ENCODE assay signal across 1 cellular context in the genomic region with DNA sequence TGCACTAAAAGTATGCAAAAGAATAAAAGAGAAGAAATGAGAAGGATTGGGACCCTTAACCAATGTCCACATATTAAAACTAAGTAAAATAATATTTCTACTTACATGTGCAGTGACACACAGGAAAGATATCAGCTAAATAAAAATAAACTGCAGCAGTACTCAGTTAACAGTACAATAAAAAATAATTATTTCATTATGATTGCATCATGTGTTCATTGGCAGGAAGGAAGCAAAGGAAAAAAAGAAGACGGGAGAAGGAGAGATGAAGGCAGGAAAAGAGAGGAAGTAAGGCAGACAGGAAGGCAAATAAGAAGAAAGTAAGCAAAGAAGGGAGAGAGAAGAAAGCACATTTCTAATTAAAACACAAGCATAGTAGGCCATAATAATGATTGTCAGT.
TF ChIP-seq lines count a peak whose summit lies in the region.

No MANE protein-coding gene starts in this region.

TF ChIP-seq in GM23338, 12 proteins besides CTCF, POLR2A, EP300 and RAD21 (continued from another document):
- TF ChIP-seq, protein P1, sequence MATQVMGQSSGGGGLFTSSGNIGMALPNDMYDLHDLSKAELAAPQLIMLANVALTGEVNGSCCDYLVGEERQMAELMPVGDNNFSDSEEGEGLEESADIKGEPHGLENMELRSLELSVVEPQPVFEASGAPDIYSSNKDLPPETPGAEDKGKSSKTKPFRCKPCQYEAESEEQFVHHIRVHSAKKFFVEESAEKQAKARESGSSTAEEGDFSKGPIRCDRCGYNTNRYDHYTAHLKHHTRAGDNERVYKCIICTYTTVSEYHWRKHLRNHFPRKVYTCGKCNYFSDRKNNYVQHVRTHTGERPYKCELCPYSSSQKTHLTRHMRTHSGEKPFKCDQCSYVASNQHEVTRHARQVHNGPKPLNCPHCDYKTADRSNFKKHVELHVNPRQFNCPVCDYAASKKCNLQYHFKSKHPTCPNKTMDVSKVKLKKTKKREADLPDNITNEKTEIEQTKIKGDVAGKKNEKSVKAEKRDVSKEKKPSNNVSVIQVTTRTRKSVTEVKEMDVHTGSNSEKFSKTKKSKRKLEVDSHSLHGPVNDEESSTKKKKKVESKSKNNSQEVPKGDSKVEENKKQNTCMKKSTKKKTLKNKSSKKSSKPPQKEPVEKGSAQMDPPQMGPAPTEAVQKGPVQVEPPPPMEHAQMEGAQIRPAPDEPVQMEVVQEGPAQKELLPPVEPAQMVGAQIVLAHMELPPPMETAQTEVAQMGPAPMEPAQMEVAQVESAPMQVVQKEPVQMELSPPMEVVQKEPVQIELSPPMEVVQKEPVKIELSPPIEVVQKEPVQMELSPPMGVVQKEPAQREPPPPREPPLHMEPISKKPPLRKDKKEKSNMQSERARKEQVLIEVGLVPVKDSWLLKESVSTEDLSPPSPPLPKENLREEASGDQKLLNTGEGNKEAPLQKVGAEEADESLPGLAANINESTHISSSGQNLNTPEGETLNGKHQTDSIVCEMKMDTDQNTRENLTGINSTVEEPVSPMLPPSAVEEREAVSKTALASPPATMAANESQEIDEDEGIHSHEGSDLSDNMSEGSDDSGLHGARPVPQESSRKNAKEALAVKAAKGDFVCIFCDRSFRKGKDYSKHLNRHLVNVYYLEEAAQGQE (IDR thresholded peaks at IDR 0.05; ENCODE audit: unreplicated experiment) = no peak
- TF ChIP-seq JUNB (IDR thresholded peaks at IDR 0.05; ENCODE audit: unreplicated experiment) = no peak
- TF ChIP-seq STAT1 (IDR thresholded peaks at IDR 0.05; ENCODE audit: unreplicated experiment) = no peak
- TF ChIP-seq EZH2phosphoT487 (IDR thresholded peaks at IDR 0.05; ENCODE audit: unreplicated experiment) = no peak
- TF ChIP-seq, protein P2, sequence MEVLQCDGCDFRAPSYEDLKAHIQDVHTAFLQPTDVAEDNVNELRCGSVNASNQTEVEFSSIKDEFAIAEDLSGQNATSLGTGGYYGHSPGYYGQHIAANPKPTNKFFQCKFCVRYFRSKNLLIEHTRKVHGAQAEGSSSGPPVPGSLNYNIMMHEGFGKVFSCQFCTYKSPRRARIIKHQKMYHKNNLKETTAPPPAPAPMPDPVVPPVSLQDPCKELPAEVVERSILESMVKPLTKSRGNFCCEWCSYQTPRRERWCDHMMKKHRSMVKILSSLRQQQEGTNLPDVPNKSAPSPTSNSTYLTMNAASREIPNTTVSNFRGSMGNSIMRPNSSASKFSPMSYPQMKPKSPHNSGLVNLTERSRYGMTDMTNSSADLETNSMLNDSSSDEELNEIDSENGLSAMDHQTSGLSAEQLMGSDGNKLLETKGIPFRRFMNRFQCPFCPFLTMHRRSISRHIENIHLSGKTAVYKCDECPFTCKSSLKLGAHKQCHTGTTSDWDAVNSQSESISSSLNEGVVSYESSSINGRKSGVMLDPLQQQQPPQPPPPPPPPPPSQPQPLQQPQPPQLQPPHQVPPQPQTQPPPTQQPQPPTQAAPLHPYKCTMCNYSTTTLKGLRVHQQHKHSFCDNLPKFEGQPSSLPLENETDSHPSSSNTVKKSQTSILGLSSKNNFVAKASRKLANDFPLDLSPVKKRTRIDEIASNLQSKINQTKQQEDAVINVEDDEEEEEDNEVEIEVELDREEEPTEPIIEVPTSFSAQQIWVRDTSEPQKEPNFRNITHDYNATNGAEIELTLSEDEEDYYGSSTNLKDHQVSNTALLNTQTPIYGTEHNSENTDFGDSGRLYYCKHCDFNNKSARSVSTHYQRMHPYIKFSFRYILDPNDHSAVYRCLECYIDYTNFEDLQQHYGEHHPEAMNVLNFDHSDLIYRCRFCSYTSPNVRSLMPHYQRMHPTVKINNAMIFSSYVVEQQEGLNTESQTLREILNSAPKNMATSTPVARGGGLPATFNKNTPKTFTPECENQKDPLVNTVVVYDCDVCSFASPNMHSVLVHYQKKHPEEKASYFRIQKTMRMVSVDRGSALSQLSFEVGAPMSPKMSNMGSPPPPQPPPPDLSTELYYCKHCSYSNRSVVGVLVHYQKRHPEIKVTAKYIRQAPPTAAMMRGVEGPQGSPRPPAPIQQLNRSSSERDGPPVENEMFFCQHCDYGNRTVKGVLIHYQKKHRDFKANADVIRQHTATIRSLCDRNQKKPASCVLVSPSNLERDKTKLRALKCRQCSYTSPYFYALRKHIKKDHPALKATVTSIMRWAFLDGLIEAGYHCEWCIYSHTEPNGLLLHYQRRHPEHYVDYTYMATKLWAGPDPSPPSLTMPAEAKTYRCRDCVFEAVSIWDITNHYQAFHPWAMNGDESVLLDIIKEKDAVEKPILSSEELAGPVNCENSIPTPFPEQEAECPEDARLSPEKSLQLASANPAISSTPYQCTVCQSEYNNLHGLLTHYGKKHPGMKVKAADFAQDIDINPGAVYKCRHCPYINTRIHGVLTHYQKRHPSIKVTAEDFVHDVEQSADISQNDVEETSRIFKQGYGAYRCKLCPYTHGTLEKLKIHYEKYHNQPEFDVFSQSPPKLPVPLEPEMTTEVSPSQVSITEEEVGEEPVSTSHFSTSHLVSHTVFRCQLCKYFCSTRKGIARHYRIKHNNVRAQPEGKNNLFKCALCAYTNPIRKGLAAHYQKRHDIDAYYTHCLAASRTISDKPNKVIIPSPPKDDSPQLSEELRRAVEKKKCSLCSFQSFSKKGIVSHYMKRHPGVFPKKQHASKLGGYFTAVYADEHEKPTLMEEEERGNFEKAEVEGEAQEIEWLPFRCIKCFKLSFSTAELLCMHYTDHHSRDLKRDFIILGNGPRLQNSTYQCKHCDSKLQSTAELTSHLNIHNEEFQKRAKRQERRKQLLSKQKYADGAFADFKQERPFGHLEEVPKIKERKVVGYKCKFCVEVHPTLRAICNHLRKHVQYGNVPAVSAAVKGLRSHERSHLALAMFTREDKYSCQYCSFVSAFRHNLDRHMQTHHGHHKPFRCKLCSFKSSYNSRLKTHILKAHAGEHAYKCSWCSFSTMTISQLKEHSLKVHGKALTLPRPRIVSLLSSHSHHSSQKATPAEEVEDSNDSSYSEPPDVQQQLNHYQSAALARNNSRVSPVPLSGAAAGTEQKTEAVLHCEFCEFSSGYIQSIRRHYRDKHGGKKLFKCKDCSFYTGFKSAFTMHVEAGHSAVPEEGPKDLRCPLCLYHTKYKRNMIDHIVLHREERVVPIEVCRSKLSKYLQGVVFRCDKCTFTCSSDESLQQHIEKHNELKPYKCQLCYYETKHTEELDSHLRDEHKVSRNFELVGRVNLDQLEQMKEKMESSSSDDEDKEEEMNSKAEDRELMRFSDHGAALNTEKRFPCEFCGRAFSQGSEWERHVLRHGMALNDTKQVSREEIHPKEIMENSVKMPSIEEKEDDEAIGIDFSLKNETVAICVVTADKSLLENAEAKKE (CRISPR knock-in tag; IDR thresholded peaks at IDR 0.05) = no peak
- no peak for TF ChIP-seq CREB1 (CRISPR knock-in tag; IDR thresholded peaks at IDR 0.05; ENCODE audit: low read depth)
- TF ChIP-seq ZNF114 (CRISPR knock-in tag; IDR thresholded peaks at IDR 0.05) = no peak
- no peak for TF ChIP-seq ZNF331 (CRISPR knock-in tag; IDR thresholded peaks at IDR 0.05; ENCODE audit: low read depth)
